Comparison of ENCODE assay signal across 1 cellular context in the genomic region with DNA sequence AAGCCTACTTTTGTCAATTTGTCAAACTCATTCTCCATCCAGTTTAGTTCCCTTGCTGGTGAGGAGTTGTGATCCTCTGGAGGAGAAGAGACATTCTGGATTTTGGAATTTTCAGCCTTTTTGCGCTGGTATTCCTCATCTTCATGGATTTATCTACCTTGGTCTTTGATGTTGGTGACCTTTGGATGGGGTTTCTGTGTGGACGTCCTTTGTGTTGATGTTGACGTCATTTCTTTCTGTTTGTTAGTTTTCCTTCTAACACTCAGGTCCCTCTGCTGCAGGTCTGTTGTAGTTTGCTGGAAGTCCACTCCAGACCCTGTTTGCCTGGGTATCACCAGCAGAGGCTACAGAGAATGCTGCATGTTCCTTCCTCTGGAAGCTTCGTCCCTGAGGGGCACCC.
TF ChIP-seq lines count a peak whose summit lies in the region.

No MANE protein-coding gene starts in this region.

TF ChIP-seq in HepG2, 621 proteins besides CTCF, POLR2A, EP300 and RAD21 (continued from another document):
- TF ChIP-seq, protein P1, sequence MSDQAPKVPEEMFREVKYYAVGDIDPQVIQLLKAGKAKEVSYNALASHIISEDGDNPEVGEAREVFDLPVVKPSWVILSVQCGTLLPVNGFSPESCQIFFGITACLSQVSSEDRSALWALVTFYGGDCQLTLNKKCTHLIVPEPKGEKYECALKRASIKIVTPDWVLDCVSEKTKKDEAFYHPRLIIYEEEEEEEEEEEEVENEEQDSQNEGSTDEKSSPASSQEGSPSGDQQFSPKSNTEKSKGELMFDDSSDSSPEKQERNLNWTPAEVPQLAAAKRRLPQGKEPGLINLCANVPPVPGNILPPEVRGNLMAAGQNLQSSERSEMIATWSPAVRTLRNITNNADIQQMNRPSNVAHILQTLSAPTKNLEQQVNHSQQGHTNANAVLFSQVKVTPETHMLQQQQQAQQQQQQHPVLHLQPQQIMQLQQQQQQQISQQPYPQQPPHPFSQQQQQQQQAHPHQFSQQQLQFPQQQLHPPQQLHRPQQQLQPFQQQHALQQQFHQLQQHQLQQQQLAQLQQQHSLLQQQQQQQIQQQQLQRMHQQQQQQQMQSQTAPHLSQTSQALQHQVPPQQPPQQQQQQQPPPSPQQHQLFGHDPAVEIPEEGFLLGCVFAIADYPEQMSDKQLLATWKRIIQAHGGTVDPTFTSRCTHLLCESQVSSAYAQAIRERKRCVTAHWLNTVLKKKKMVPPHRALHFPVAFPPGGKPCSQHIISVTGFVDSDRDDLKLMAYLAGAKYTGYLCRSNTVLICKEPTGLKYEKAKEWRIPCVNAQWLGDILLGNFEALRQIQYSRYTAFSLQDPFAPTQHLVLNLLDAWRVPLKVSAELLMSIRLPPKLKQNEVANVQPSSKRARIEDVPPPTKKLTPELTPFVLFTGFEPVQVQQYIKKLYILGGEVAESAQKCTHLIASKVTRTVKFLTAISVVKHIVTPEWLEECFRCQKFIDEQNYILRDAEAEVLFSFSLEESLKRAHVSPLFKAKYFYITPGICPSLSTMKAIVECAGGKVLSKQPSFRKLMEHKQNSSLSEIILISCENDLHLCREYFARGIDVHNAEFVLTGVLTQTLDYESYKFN (CRISPR knock-in tag; conservative IDR thresholded peaks at IDR 0.05) = peak; percentile 53; the same call in 1 of the 2 replicates
- TF ChIP-seq NR2F6 (IDR thresholded peaks at IDR 0.05) (no peak), NR2F6 (CRISPR knock-in tag; IDR thresholded peaks at IDR 0.05) (peak; percentile 22; the same call in 1 of the 2 replicates), SOX6 (IDR thresholded peaks at IDR 0.05) (no peak), SOX6 (CRISPR knock-in tag; IDR thresholded peaks at IDR 0.05) (peak; percentile 58), HMG20A (CRISPR knock-in tag; IDR thresholded peaks at IDR 0.05; ENCODE audit: borderline replicate concordance) (0 out of 2 replicates have a peak, but pooled peaks have one; percentile 30), ZNF260 (CRISPR knock-in tag; IDR thresholded peaks at IDR 0.05; ENCODE audit: borderline replicate concordance, low read depth) (no peak), FOXP1 (IDR thresholded peaks at IDR 0.05) (no peak), FOXP1 (CRISPR knock-in tag; IDR thresholded peaks at IDR 0.05) (0 out of 2 replicates have a peak, but pooled peaks have one; percentile 28)
- TF ChIP-seq, protein P2, sequence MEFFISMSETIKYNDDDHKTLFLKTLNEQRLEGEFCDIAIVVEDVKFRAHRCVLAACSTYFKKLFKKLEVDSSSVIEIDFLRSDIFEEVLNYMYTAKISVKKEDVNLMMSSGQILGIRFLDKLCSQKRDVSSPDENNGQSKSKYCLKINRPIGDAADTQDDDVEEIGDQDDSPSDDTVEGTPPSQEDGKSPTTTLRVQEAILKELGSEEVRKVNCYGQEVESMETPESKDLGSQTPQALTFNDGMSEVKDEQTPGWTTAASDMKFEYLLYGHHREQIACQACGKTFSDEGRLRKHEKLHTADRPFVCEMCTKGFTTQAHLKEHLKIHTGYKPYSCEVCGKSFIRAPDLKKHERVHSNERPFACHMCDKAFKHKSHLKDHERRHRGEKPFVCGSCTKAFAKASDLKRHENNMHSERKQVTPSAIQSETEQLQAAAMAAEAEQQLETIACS (CRISPR knock-in tag; IDR thresholded peaks at IDR 0.05) = no peak
TF ChIP-seq in HepG2: peak in this region for 14.
